ENCODE assay signal across 24 cellular contexts in genomic region chr1:197985340-197985739, GRCh38.
"Had no signal": no experiment of that assay in that cellular context is flagged by ENCODE, and none has a peak within 500 bp of the region (broad histone marks: within the 10 kb centered on the region; RNA-seq: fewer than 3 reads in every experiment).

No MANE protein-coding gene starts in this region.

- H3K4me3 ChIP-seq: gastrocnemius medialis, skin epidermis, upper lobe of right lung had no signal

- H3K36me3 ChIP-seq: gastrocnemius medialis, neutrophil, upper lobe of right lung, WERI-Rb-1 had no signal

- H3K27me3 ChIP-seq: gastrocnemius medialis, neutrophil, upper lobe of right lung had no signal

- ATAC-seq: activated CD4-positive, CD25-positive, alpha-beta regulatory T cell treated with anti-CD3 and anti-CD28 coated beads, Interleukin-2, amount 50 U/mL, for 24 hours; gastrocnemius medialis; left cardiac atrium; sciatic nerve; stimulated activated memory B cell treated with anti-CD40 and anti-IgM and Interleukin-4, amounts not matched to agents 10 μg/mL and 1 μg/mL and 100 μg/mL, for 72 hours; stimulated activated naive CD8-positive, alpha-beta T cell treated with anti-CD3 and anti-CD28 coated beads, Interleukin-15, amount 100 ng/mL, for 72 hours; upper lobe of right lung had no signal

- H3K27ac ChIP-seq: gastrocnemius medialis, neutrophil, skin epidermis, upper lobe of right lung, WERI-Rb-1 had no signal

- H3K9me3 ChIP-seq: gastrocnemius medialis, neutrophil, upper lobe of right lung had no signal

- H3K4me1 ChIP-seq: gastrocnemius medialis, upper lobe of right lung had no signal

- DNase-seq: activated CD4-positive, alpha-beta T cell treated with anti-CD3 and anti-CD28 coated beads for 48 hours; activated CD4-positive, alpha-beta T cell treated with anti-CD3 and anti-CD28 coated beads, Interleukin-2, amount 50 U/mL, for 48 hours; activated CD8-positive, alpha-beta memory T cell treated with anti-CD3 and anti-CD28 coated beads for 24 hours; activated effector memory CD4-positive, alpha-beta T cell treated with Interleukin-2 at 50 U/mL for 16 hours; activated naive CD4-positive, alpha-beta T cell treated with Interleukin-2 at 50 U/mL for 16 hours; anterior cingulate cortex; dermis blood vessel endothelial cell; effector CD4-positive, alpha-beta T cell; gastrocnemius medialis; glutamatergic neuron; left cardiac atrium; naive B cell; nephron progenitor cell; stimulated activated CD4-positive, alpha-beta T cell treated with anti-CD3 and anti-CD28 coated beads, Interleukin-12 subunit alpha, Interleukin-12 subunit beta, amount 100 ng/mL, for 4 hours; stimulated activated CD4-positive, alpha-beta T cell treated with anti-CD3 and anti-CD28 coated beads, Interleukin-4, amount 100 ng/mL, for 24 hours; stimulated activated naive CD8-positive, alpha-beta T cell treated with anti-CD3 and anti-CD28 coated beads, Interleukin-15, amount 100 ng/mL, for 72 hours; substantia nigra; upper lobe of right lung; WERI-Rb-1 had no signal
